1 cellular context compared by ENCODE assay signal in the genomic region with DNA sequence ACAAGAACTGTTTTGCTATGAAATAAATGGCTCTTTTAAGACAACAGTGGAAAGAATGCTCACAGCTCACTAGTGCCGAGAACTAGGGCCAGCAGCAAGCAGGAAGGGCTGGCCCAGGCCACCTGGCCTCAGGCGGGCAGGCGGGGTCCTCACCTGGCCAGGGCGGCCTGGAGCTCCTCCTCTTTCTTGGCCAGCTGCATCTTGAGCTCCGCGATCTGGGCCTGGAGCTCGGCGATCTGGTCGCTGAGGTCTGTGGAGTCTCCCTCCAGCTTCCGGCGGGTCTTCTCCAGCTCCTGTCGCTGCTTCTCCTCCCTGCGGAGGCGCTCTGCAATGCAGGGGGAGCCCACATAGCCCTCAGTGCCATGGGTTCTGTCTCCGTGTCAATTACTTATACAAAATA.
TF ChIP-seq lines count a peak whose summit lies in the region.

No MANE protein-coding gene starts in this region.

TF ChIP-seq in H1, 55 proteins besides CTCF, POLR2A, EP300 and RAD21:
- TF ChIP-seq NRF1 (IDR thresholded peaks at IDR 0.05; ENCODE audit: low read depth, low read length) (no peak), POLR2AphosphoS5 (IDR thresholded peaks at IDR 0.05; ENCODE audit: low read depth, low read length) (0 out of 2 replicates have a peak, but pooled peaks have one; percentile 29)
